ENCODE assay signal across 8 cellular contexts in genomic region chr11:61294717-61295595, GRCh38. TPM values are rescaled to one million over a fixed set of nuclear protein-coding genes. Genes with fewer than 3 reads are reported as not detected.
DNase-seq lines count a peak whose midpoint lies in the region; FAIRE-seq and TF ChIP-seq lines count a peak whose summit lies in the region.

VWCE (minus strand) TSS chr11:61295316; CDS start chr11:61295037, 279 bp downstream.

- peaks cover 9 to 10% of the 10 kb centered on the region in 2 donors for H3K4me1 ChIP-seq in breast epithelium

- peaks cover 4% of the 10 kb centered on the region for H3K27me3 Mint-ChIP-seq in HFFc6 (ENCODE audit: insufficient read depth)

- H3K9me3 Mint-ChIP-seq in HFFc6 = no peaks in the 10 kb centered on the region

- H3K27ac Mint-ChIP-seq in HFFc6 = peak within 1 kb of the TSS; percentile 84

- H3K36me3 ChIP-seq in breast epithelium = no peaks in the 10 kb centered on the region
- no peaks in the 10 kb centered on the region for H3K36me3 ChIP-seq in kidney epithelial cell (ENCODE audit: control insufficient read depth, insufficient read depth, low read length)

- no peaks in the 10 kb centered on the region for H3K9me3 ChIP-seq in breast epithelium

- peaks cover 11% of the 10 kb centered on the region for H3K36me3 Mint-ChIP-seq in HFFc6 (ENCODE audit: low read depth)

- intact Hi-C loops in breast epithelium (cut with DNase I; ENCODE audit: low total_unique reads) = no loop called here

- peaks cover 37% of the 10 kb centered on the region for H3K4me1 Mint-ChIP-seq in HFFc6 (ENCODE audit: low read depth)

- no peak for TF ChIP-seq POLR2A in breast epithelium (IDR thresholded peaks at IDR 0.05)

- peaks cover 0 to 10% of the 10 kb centered on the region in 2 donors for H3K27me3 ChIP-seq in breast epithelium
- H3K27me3 ChIP-seq in kidney epithelial cell (ENCODE audit: control insufficient read depth, insufficient read depth, low read length) = peaks cover 14% of the 10 kb centered on the region

- peak; percentile 90 for DNase-seq in GM12865 (ENCODE audit: low read depth)
- DNase-seq in HFFc6 = peak; percentile 25
- DNase-seq in NCI-H1092 (lab: John Stamatoyannopoulos, UW) = peak; percentile 83
- DNase-seq in breast epithelium (ENCODE audit: low spot score in 2 of 2) = no peak
- no peak for DNase-seq in kidney epithelial cell (ENCODE audit: low read depth)
- DNase-seq in stimulated activated CD4-positive, alpha-beta T cell treated with anti-CD3 and anti-CD28 coated beads, Interleukin-4, amount 100 ng/mL, for 4 hours = peak; percentile 72 to 76
- DNase-seq in urothelium cell line (ENCODE audit: low spot score) = no peak

- peak; percentile 29 for TF ChIP-seq CTCF in GM12865 (IDR thresholded peaks at IDR 0.05; ENCODE audit: insufficient read depth, low read depth, low read length, missing control alignments)
- no peak for TF ChIP-seq CTCF in HFFc6 (IDR thresholded peaks at IDR 0.05)
- TF ChIP-seq CTCF in VCaP (conservative IDR thresholded peaks at IDR 0.05) = peak; percentile 26; the same call in 1 of the 2 replicates
- no peak for TF ChIP-seq CTCF in breast epithelium (IDR thresholded peaks at IDR 0.05)
- peak; percentile 39 for TF ChIP-seq CTCF in kidney epithelial cell (IDR thresholded peaks at IDR 0.05; ENCODE audit: insufficient read depth, low read length, poor library complexity, severe bottlenecking)

- H3K4me3 ChIP-seq in GM12865 (ENCODE audit: low read depth, low read length) = peak within 1 kb of the TSS; percentile 89
- H3K4me3 ChIP-seq in breast epithelium = peak within 1 kb of the TSS; percentile 54 to 72 (median 64)
- peak within 1 kb of the TSS; percentile 36 for H3K4me3 ChIP-seq in kidney epithelial cell (ENCODE audit: low read depth, low read length)

- H3K27ac ChIP-seq in VCaP (peak within 1 kb of the TSS; percentile 62; the same call in 1 of the 2 replicates), breast epithelium (peak within 1 kb of the TSS; percentile 52 to 80)

- no peak for FAIRE-seq in urothelium cell line (lab: Jason Lieb, UNC)

- peak within 1 kb of the TSS; percentile 89 for H3K4me3 Mint-ChIP-seq in HFFc6

RNA-seq across cellular contexts. Expression of gene VWCE, which starts in this region (rescaled TPM):
- total RNA-seq in HFFc6 (2021; fragmentation: NEBNext Ultra II Directional; extraction: Animal tissue kit (Norgen Biotek cat#: 25700)) = 1 to 10 TPM in 1 of 6 experiments, under 1 TPM in 5; 0.47 to 1.5 (median 0.74) TPM
- 1 to 10 TPM in 2 of 3 donors, under 1 TPM in 1; 0.88 to 3.2 (median 2.6) TPM for total RNA-seq in breast epithelium
- total RNA-seq in kidney epithelial cell = 4.2 and 8.3 TPM in 2 replicates

Comparison
In these comparisons a context has a peak if more than half of its experiments do, and no peak if none do; other contexts are left out.
1. DNase-seq: peak in GM12865 (single experiment), HFFc6 (single experiment), NCI-H1092 (single experiment) and stimulated activated CD4-positive, alpha-beta T cell treated with anti-CD3 and anti-CD28 coated beads, Interleukin-4, amount 100 ng/mL, for 4 hours (2 of 2); none in breast epithelium (0 of 2), kidney epithelial cell (single experiment) and urothelium cell line (single experiment).
2. H3K4me3 ChIP-seq: peak in every context shown above with its lines; median percentile 89 in GM12865; 64 in breast epithelium; 36 in kidney epithelial cell.
3. CTCF ChIP-seq: peak in GM12865 (single experiment), VCaP (single experiment) and kidney epithelial cell (single experiment); none in HFFc6 (single experiment) and breast epithelium (0 of 3).